Comparison of ENCODE assay signal across 10 cellular contexts in the genomic region with DNA sequence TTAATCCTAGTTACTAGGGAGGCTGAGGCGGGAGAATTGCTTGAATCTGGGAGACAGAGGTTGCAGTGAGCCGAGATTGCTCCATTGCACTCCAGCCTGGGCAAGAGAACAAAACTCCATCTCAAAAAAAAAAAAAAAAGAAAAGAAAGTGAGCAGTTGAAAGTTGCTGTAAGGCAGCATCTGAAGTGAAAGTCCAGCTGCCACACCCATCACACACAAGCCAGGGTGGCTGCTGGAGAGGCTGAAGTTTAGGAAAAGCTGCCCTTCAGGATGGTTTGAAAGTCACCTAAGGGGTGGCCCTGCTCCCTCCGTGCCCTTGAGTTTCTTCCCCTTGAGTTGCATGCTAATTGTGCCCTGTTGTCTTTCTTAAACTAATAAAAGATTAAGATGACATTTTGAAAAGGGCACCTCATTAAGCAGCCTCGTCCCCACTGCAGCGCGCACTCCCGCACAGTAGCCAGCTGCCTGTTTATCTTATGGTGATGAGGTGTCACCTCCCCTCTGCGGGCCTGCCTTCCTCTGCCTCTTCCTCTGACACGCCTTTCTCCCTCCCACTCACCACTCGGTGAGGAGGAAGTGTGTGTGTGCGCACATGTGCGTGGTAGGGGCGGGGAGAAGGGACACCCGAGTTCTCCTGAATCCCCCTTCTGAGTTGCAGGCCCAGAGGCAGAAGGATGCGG.
DNase-seq lines count a peak whose midpoint lies in the region; ATAC-seq and TF ChIP-seq lines count a peak whose summit lies in the region.
"Had no signal": no experiment of that assay in that cellular context is flagged by ENCODE, and none has a peak within 500 bp of the region (broad histone marks: within the 10 kb centered on the region; RNA-seq: fewer than 3 reads in every experiment).

No MANE protein-coding gene starts in this region.

- H3K9me3 ChIP-seq in effector memory CD4-positive, alpha-beta T cell (ENCODE audit: control insufficient read depth, low read length), result no peaks in the 10 kb centered on the region

- no peaks in the 10 kb centered on the region for H3K36me3 ChIP-seq in effector memory CD4-positive, alpha-beta T cell (ENCODE audit: control insufficient read depth, insufficient read depth, low read length)

- peak overlapping the region; percentile 11 for H3K4me3 ChIP-seq in effector memory CD4-positive, alpha-beta T cell (ENCODE audit: insufficient read depth, low read depth, low read length, poor library complexity, severe bottlenecking)

- no peaks in the 10 kb centered on the region for H3K27me3 ChIP-seq in effector memory CD4-positive, alpha-beta T cell (replicated peaks; ENCODE audit: control insufficient read depth, insufficient read depth, low read length, poor library complexity, severe bottlenecking)

- H3K27me3 Mint-ChIP-seq in activated CD8-positive, alpha-beta T cell treated with anti-CD3 and anti-CD28 coated beads, Interleukin-2, amount 10 ng/mL, durations not matched to agents 7 days and 5 days (ENCODE audit: low read depth), result no peaks in the 10 kb centered on the region
- H3K27me3 Mint-ChIP-seq in glutamatergic neuron (ENCODE audit: unreplicated experiment), result peaks cover 3% of the 10 kb centered on the region

- TF ChIP-seq CTCF in glutamatergic neuron (IDR thresholded peaks at IDR 0.05; ENCODE audit: partially characterized antibody, unreplicated experiment), result no peak

- no peak overlapping the region for H3K27ac ChIP-seq in effector memory CD4-positive, alpha-beta T cell (ENCODE audit: insufficient read depth, low read length, poor library complexity, severe bottlenecking)
- H3K27ac ChIP-seq: KMS-11 had no signal

- peaks cover 10% of the 10 kb centered on the region for H3K4me1 ChIP-seq in effector memory CD4-positive, alpha-beta T cell (ENCODE audit: control insufficient read depth, insufficient read depth, low read length, poor library complexity, severe bottlenecking)

- H3K27ac Mint-ChIP-seq in activated CD8-positive, alpha-beta T cell treated with anti-CD3 and anti-CD28 coated beads, Interleukin-2, amount 10 ng/mL, durations not matched to agents 7 days and 5 days, result peak overlapping the region; percentile 25
- no peak overlapping the region for H3K27ac Mint-ChIP-seq in glutamatergic neuron (ENCODE audit: unreplicated experiment)

- no peak overlapping the region for H3K4me3 Mint-ChIP-seq in activated CD8-positive, alpha-beta T cell treated with anti-CD3 and anti-CD28 coated beads, Interleukin-2, amount 10 ng/mL, durations not matched to agents 7 days and 5 days
- no peak overlapping the region for H3K4me3 Mint-ChIP-seq in glutamatergic neuron (ENCODE audit: unreplicated experiment)

- CTCF ChIA-PET in activated CD8-positive, alpha-beta T cell treated with anti-CD3 and anti-CD28 coated beads, Interleukin-2, amount 10 ng/mL, durations not matched to agents 7 days and 5 days (lab: Charles Lee), result no interaction called here

- peaks cover 9% of the 10 kb centered on the region for H3K4me1 Mint-ChIP-seq in activated CD8-positive, alpha-beta T cell treated with anti-CD3 and anti-CD28 coated beads, Interleukin-2, amount 10 ng/mL, durations not matched to agents 7 days and 5 days (ENCODE audit: low read depth)
- H3K4me1 Mint-ChIP-seq in glutamatergic neuron (ENCODE audit: low read depth, unreplicated experiment), result peaks cover 2% of the 10 kb centered on the region

- peak; percentile 19 for DNase-seq in KBM-7
- peak; percentile 49 for DNase-seq in activated CD8-positive, alpha-beta T cell treated with anti-CD3 and anti-CD28 coated beads, Interleukin-2, amount 10 ng/mL, durations not matched to agents 7 days and 5 days
- DNase-seq in effector memory CD4-positive, alpha-beta T cell, result no peak
- peak; percentile 12 to 13 for DNase-seq in stimulated activated CD8-positive, alpha-beta memory T cell treated with anti-CD3 and anti-CD28 coated beads, Interleukin-2, amount 100 ng/mL, for 48 hours (ENCODE audit: low read depth in 2 of 2)
- no peak for DNase-seq in glutamatergic neuron
- DNase-seq in H4 (ENCODE audit: low spot score), result no peak
- DNase-seq: NCI-H446 had no signal

- in situ Hi-C loops in KBM-7 (cut with MboI; ENCODE audit: low pct_unique_long_range_greater_than_20kb, low sequenced_read_pairs), result no loop called here

- no peaks in the 10 kb centered on the region for H3K9me3 Mint-ChIP-seq in activated CD8-positive, alpha-beta T cell treated with anti-CD3 and anti-CD28 coated beads, Interleukin-2, amount 10 ng/mL, durations not matched to agents 7 days and 5 days (ENCODE audit: insufficient read depth)
- H3K9me3 Mint-ChIP-seq in glutamatergic neuron (ENCODE audit: unreplicated experiment), result no peaks in the 10 kb centered on the region

- H3K36me3 Mint-ChIP-seq in activated CD8-positive, alpha-beta T cell treated with anti-CD3 and anti-CD28 coated beads, Interleukin-2, amount 10 ng/mL, durations not matched to agents 7 days and 5 days (ENCODE audit: low read depth), result no peaks in the 10 kb centered on the region
- H3K36me3 Mint-ChIP-seq in glutamatergic neuron (ENCODE audit: unreplicated experiment), result no peaks in the 10 kb centered on the region

- POLR2A ChIA-PET in activated CD8-positive, alpha-beta T cell treated with anti-CD3 and anti-CD28 coated beads, Interleukin-2, amount 10 ng/mL, durations not matched to agents 7 days and 5 days (lab: Charles Lee), result no interaction called here

- ATAC-seq in activated CD8-positive, alpha-beta T cell treated with anti-CD3 and anti-CD28 coated beads, Interleukin-2, amount 10 ng/mL, durations not matched to agents 7 days and 5 days, result peak; percentile 87
- no peak for ATAC-seq in HG03045 (IDR thresholded peaks at IDR 0.05; ENCODE audit: unreplicated experiment)
- ATAC-seq in HG02798 (IDR thresholded peaks at IDR 0.05; ENCODE audit: poor library complexity, unreplicated experiment), result no peak

Comparison
In these comparisons a context has a peak if more than half of its experiments do, and no peak if none do; other contexts are left out.
1. DNase-seq: peak in KBM-7 (single experiment), activated CD8-positive, alpha-beta T cell treated with anti-CD3 and anti-CD28 coated beads, Interleukin-2, amount 10 ng/mL, durations not matched to agents 7 days and 5 days (single experiment) and stimulated activated CD8-positive, alpha-beta memory T cell treated with anti-CD3 and anti-CD28 coated beads, Interleukin-2, amount 100 ng/mL, for 48 hours (2 of 2); none in effector memory CD4-positive, alpha-beta T cell (0 of 3), glutamatergic neuron (single experiment) and H4 (single experiment).